In genomic region chr17:83192161-83192788, GRCh38 we compare ENCODE assay signal across 10 cellular contexts.
DNase-seq lines count a peak whose midpoint lies in the region; ATAC-seq and TF ChIP-seq lines count a peak whose summit lies in the region.
"Had no signal": no experiment of that assay in that cellular context is flagged by ENCODE, and none has a peak within 500 bp of the region (broad histone marks: within the 10 kb centered on the region; RNA-seq: fewer than 3 reads in every experiment).

No MANE protein-coding gene starts in this region.

- H3K4me3 ChIP-seq in AG10803 (ENCODE audit: low read length) = no peak overlapping the region
- no peak overlapping the region for H3K4me3 ChIP-seq in Peyer's patch
- H3K4me3 ChIP-seq in fibroblast of mammary gland (ENCODE audit: control insufficient read depth, low read depth, low read length) = no peak overlapping the region
- no peak overlapping the region for H3K4me3 ChIP-seq in ovary
- H3K4me3 ChIP-seq: GM12878 had no signal

- H3K27ac ChIP-seq in Peyer's patch = peak overlapping the region in 1 of 4 donors; percentile 22
- no peak overlapping the region for H3K27ac ChIP-seq in ovary

- no peak for TF ChIP-seq CTCF in AG10803 (conservative IDR thresholded peaks at IDR 0.05; ENCODE audit: low read length)
- no peak for TF ChIP-seq CTCF in Peyer's patch (IDR thresholded peaks at IDR 0.05)
- no peak for TF ChIP-seq CTCF in fibroblast of mammary gland (conservative IDR thresholded peaks at IDR 0.05; ENCODE audit: control insufficient read depth, insufficient read depth, low read depth, low read length)
- no peak for TF ChIP-seq CTCF in ovary (IDR thresholded peaks at IDR 0.05)

- 70 to 76% (median 73%) methylated on average over 13 of the region's 13 CpGs for WGBS in ovary, 3 donors

- ATAC-seq in HG02840 (IDR thresholded peaks at IDR 0.05; ENCODE audit: low FRiP score, unreplicated experiment) = no peak
- ATAC-seq: GM12878 had no signal

- H3K36me3 ChIP-seq in Peyer's patch (no peaks in the 10 kb centered on the region), ovary (no peaks in the 10 kb centered on the region)

- H3K27me3 ChIP-seq in Peyer's patch (no peaks in the 10 kb centered on the region), ovary (no peaks in the 10 kb centered on the region)

- H3K9me3 ChIP-seq in Peyer's patch (no peaks in the 10 kb centered on the region), ovary (no peaks in the 10 kb centered on the region)

- intact Hi-C loops in ovary (cut with DNase I) = no loop called here

- DNase-seq in AG10803 (ENCODE audit: low read depth) = peak; percentile 78
- DNase-seq in Peyer's patch = peak; percentile 12 to 51 (median 48)
- peak; percentile 72 for DNase-seq in fibroblast of mammary gland (ENCODE audit: low read depth)
- peak; percentile 10 to 38 (median 25) for DNase-seq in ovary
- DNase-seq in NOMO-1 treated with dmso at 0.1 percent for 144 hours (lab: John Stamatoyannopoulos, UW; ENCODE audit: unreplicated experiment) = no peak
- DNase-seq in amniotic stem cell (lab: John Stamatoyannopoulos, UW) = no peak
- DNase-seq in MV-4-11 (lab: John Stamatoyannopoulos, UW) = no peak
- DNase-seq: NCI-H187 had no signal

- TF ChIP-seq POLR2A in Peyer's patch (IDR thresholded peaks at IDR 0.05) (no peak), ovary (IDR thresholded peaks at IDR 0.05) (no peak)

- TF ChIP-seq EP300 in ovary (IDR thresholded peaks at IDR 0.05) = no peak

- H3K4me1 ChIP-seq in Peyer's patch (peaks cover 0 to 7% (median 0%) of the 10 kb centered on the region in 4 donors), ovary (ENCODE audit: insufficient read depth) (peaks cover 35% of the 10 kb centered on the region)

Comparison
In these comparisons a context has a peak if more than half of its experiments do, and no peak if none do; other contexts are left out.
1. DNase-seq: peak in AG10803 (single experiment), Peyer's patch (3 of 3), fibroblast of mammary gland (single experiment) and ovary (5 of 5); none in NOMO-1 treated with dmso at 0.1 percent for 144 hours (single experiment), amniotic stem cell (single experiment) and MV-4-11 (single experiment).